In genomic region chr3:29513236-29513635, GRCh38 we compare ENCODE assay signal across 14 cellular contexts.
A peak's percentile ranks its signal among the peaks of the same experiment; 100 is the strongest.
DNase-seq lines count a peak whose midpoint lies in the region; TF ChIP-seq lines count a peak whose summit lies in the region.
"Had no signal": no experiment of that assay in that cellular context is flagged by ENCODE, and none has a peak within 500 bp of the region (broad histone marks: within the 10 kb centered on the region; RNA-seq: fewer than 3 reads in every experiment).

No MANE protein-coding gene starts in this region.

- peaks cover 2% of the 10 kb centered on the region for H3K36me3 Mint-ChIP-seq in chondrocyte (ENCODE audit: low read depth)
- H3K36me3 Mint-ChIP-seq: stimulated activated effector memory CD8-positive, alpha-beta T cell treated with anti-CD3 and anti-CD28 coated beads, Interleukin-12 subunit alpha, Interleukin-12 subunit beta, amount 100 ng/mL, for 72 hours had no signal

- no peak for TF ChIP-seq CTCF in chondrocyte (IDR thresholded peaks at IDR 0.05)

- peak overlapping the region; percentile 70 for H3K27ac Mint-ChIP-seq in chondrocyte (ENCODE audit: unreplicated experiment)
- H3K27ac Mint-ChIP-seq: dendritic cell treated with granulocyte-macrophage colony-stimulating factor and Interleukin-4, amounts not matched to agents 40 ng/mL and 50 ng/mL, for 4 days; stimulated activated effector memory CD8-positive, alpha-beta T cell treated with anti-CD3 and anti-CD28 coated beads, Interleukin-12 subunit alpha, Interleukin-12 subunit beta, amount 100 ng/mL, for 72 hours had no signal

- DNase-seq in A172 (ENCODE audit: low spot score) (peak; percentile 37), NCI-H226 (peak; percentile 53), chondrocyte (ENCODE audit: low spot score) (no peak), lung microvascular endothelial cell (ENCODE audit: low read depth in 2 of 2) (peak; percentile 78 to 81), DMS79 (lab: John Stamatoyannopoulos, UW) (no peak), anterior cingulate cortex (lab: John Stamatoyannopoulos, UW) (no peak), midbrain (lab: John Stamatoyannopoulos, UW) (no peak)
- DNase-seq in activated CD8-positive, alpha-beta memory T cell treated with anti-CD3 and anti-CD28 coated beads for 24 hours, result no peak
- DNase-seq: activated CD4-positive, alpha-beta T cell treated with anti-CD3 and anti-CD28 coated beads for 1 hour; activated gamma-delta T cell; GOT3; NCI-H2081 treated with DMSO at 0.1 percent for 48 hours had no signal

- peaks cover 3% of the 10 kb centered on the region for H3K9me3 Mint-ChIP-seq in chondrocyte (ENCODE audit: low read depth)
- H3K9me3 Mint-ChIP-seq: dendritic cell treated with granulocyte-macrophage colony-stimulating factor and Interleukin-4, amounts not matched to agents 40 ng/mL and 50 ng/mL, for 4 days had no signal

- H3K4me3 Mint-ChIP-seq in chondrocyte (ENCODE audit: unreplicated experiment), result no peak overlapping the region
- H3K4me3 Mint-ChIP-seq: dendritic cell treated with granulocyte-macrophage colony-stimulating factor and Interleukin-4, amounts not matched to agents 40 ng/mL and 50 ng/mL, for 4 days; stimulated activated effector memory CD8-positive, alpha-beta T cell treated with anti-CD3 and anti-CD28 coated beads, Interleukin-12 subunit alpha, Interleukin-12 subunit beta, amount 100 ng/mL, for 72 hours had no signal

- peaks cover 38% of the 10 kb centered on the region for H3K4me1 Mint-ChIP-seq in chondrocyte (ENCODE audit: low read depth)
- H3K4me1 Mint-ChIP-seq: stimulated activated effector memory CD8-positive, alpha-beta T cell treated with anti-CD3 and anti-CD28 coated beads, Interleukin-12 subunit alpha, Interleukin-12 subunit beta, amount 100 ng/mL, for 72 hours had no signal

- no peaks in the 10 kb centered on the region for H3K27me3 Mint-ChIP-seq in chondrocyte (ENCODE audit: low read depth)

Comparison
In these comparisons a context has a peak if more than half of its experiments do, and no peak if none do; other contexts are left out.
1. DNase-seq: peak in A172 (single experiment), NCI-H226 (single experiment) and lung microvascular endothelial cell (2 of 2); none in chondrocyte (single experiment), DMS79 (single experiment), activated CD8-positive, alpha-beta memory T cell treated with anti-CD3 and anti-CD28 coated beads for 24 hours (single experiment), anterior cingulate cortex (0 of 58) and midbrain (single experiment).